Comparison of ENCODE assay signal across 10 cellular contexts in the genomic region with DNA sequence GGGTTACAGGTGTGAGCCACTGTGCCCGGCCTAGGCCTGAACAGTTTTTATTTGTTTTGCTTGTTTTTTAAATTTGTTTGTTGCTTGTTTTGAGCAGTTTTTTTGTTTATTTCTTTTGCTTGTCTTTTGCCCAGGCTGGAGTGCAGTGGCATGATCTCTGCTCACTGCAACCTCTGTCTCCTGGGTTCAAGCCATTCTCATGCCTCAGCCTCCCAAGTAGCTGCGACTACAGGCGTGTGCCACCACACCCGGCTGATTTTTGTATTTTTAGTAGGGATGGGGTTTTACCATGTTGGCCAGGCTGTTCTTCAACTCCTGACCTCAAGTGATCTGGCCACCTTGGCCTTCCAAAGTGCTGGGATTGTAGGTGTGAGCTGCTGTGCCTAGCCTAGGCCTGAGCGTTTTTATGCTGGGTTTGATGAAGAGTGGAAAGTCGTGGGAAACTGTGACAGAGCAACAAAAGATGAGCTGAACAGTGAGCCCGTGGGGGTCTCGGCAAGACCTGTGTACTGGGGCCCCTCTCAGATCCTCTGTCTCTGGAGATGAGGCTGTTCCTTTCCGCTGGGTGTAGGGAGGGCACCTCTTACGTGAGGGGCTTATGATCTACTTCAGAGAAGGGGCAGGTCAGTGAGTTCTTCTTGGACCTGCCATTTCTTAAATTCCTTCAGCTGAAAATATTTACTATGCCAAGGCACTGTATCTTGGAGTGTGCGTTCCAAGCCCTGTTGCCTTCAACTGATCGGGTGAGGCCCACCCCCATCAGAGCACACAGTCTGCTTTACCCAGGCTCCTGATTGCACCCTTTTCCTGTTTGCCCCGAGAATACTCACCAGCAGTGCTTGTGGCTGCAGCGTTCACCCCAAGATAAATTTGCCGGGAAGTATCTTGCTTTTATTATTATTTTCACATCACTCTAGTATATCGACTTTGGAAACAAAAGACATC.
DNase-seq lines count a peak whose midpoint lies in the region; ATAC-seq, FAIRE-seq and TF ChIP-seq lines count a peak whose summit lies in the region.
"Had no signal": no experiment of that assay in that cellular context is flagged by ENCODE, and none has a peak within 500 bp of the region (broad histone marks: within the 10 kb centered on the region; RNA-seq: fewer than 3 reads in every experiment).

No MANE protein-coding gene starts in this region.

- H3K9me3 ChIP-seq in esophagus muscularis mucosa (no peaks in the 10 kb centered on the region), psoas muscle (no peaks in the 10 kb centered on the region)

- POLR2A ChIA-PET in RWPE1 (lab: Yijun Ruan, JAX; ENCODE audit: low non-redundant PET), result no interaction called here

- no TSS peak for BruUV-seq in Calu3 (replicated peaks; lab: Mats Ljungman, UMichigan)

- no peak for DNase-seq in Calu3
- DNase-seq in RWPE1 (ENCODE audit: low spot score), result no peak
- no peak for DNase-seq in esophagus muscularis mucosa (ENCODE audit: extremely low spot score)
- DNase-seq in psoas muscle, result no peak
- no peak for DNase-seq in D341Med (ENCODE audit: low spot score)
- no peak for DNase-seq in urothelium cell line (ENCODE audit: low spot score)
- DNase-seq: amniotic stem cell, GM23248 had no signal

- no peak for TF ChIP-seq EP300 in esophagus muscularis mucosa (IDR thresholded peaks at IDR 0.05)

- no peaks in the 10 kb centered on the region for H3K9me3 Mint-ChIP-seq in Calu3 (ENCODE audit: low read depth, unreplicated experiment)

- H3K4me1 ChIP-seq in esophagus muscularis mucosa (peaks cover 57 to 100% (median 99%) of the 10 kb centered on the region in 4 donors), psoas muscle (peaks cover 30% of the 10 kb centered on the region)

- CTCF ChIA-PET in Calu3 (lab: Charles Lee), result interaction anchor here (1.5 kb wide), 1 partner anchor 11 kb away, joined by 7 read pairs; no protein-coding TSS in a partner anchor
- CTCF ChIA-PET in RWPE1 (lab: Yijun Ruan, JAX), result no interaction called here

- H3K4me3 Mint-ChIP-seq in Calu3 (ENCODE audit: low read depth, unreplicated experiment), result no peak overlapping the region

- H3K4me3 ChIP-seq in esophagus muscularis mucosa, result no peak overlapping the region
- no peak overlapping the region for H3K4me3 ChIP-seq in psoas muscle
- H3K4me3 ChIP-seq: GM23248 had no signal

- TF ChIP-seq CTCF in Calu3 (IDR thresholded peaks at IDR 0.05; ENCODE audit: unreplicated experiment) (no peak), RWPE1 (conservative IDR thresholded peaks at IDR 0.05; ENCODE audit: low read depth) (no peak), esophagus muscularis mucosa (IDR thresholded peaks at IDR 0.05) (no peak), psoas muscle (IDR thresholded peaks at IDR 0.05) (no peak)

- FAIRE-seq in urothelium cell line (lab: Jason Lieb, UNC), result no peak

- H3K27ac ChIP-seq in RWPE1 (peak overlapping the region; percentile 98), esophagus muscularis mucosa (replicated peaks in 1 of 4) (peak overlapping the region; percentile 56 to 70 (median 60)), psoas muscle (peak overlapping the region; percentile 60)
- H3K27ac ChIP-seq: GM23248 had no signal

- WGBS in esophagus muscularis mucosa, result 85% methylated on average over 16 of the region's 16 CpGs
- WGBS in psoas muscle, 3 donors, result 89 to 91% (median 90%) methylated on average over 16 of the region's 16 CpGs

- peaks cover 32% of the 10 kb centered on the region for H3K4me1 Mint-ChIP-seq in Calu3 (ENCODE audit: low read depth, unreplicated experiment)

- H3K27me3 ChIP-seq in esophagus muscularis mucosa (no peaks in the 10 kb centered on the region), psoas muscle (ENCODE audit: insufficient read depth in 3 of 3, low read length in 2 of 3) (no peaks in the 10 kb centered on the region)

- no peaks in the 10 kb centered on the region for H3K27me3 Mint-ChIP-seq in Calu3 (ENCODE audit: unreplicated experiment)

- peaks cover 0 to 9% (median 4%) of the 10 kb centered on the region in 4 donors for H3K36me3 ChIP-seq in esophagus muscularis mucosa
- no peaks in the 10 kb centered on the region for H3K36me3 ChIP-seq in psoas muscle (ENCODE audit: insufficient read depth in 1 of 2, low read depth in 1 of 2)

- ATAC-seq in psoas muscle (no peak), HG02610 (IDR thresholded peaks at IDR 0.05; ENCODE audit: unreplicated experiment) (no peak), GM21390 (IDR thresholded peaks at IDR 0.05; ENCODE audit: unreplicated experiment) (no peak)

- no peak for TF ChIP-seq POLR2A in esophagus muscularis mucosa (IDR thresholded peaks at IDR 0.05; ENCODE audit: low read depth)

- H3K36me3 Mint-ChIP-seq in Calu3 (ENCODE audit: insufficient read depth, unreplicated experiment), result peaks cover 53% of the 10 kb centered on the region

- peak overlapping the region; percentile 20 for H3K27ac Mint-ChIP-seq in Calu3 (ENCODE audit: unreplicated experiment)

- intact Hi-C loops in Calu3 (cut with micrococcal nuclease; ENCODE audit: unreplicated experiment), result no loop called here
- intact Hi-C loops in esophagus muscularis mucosa (cut with DNase I), result no loop called here
- intact Hi-C loops in psoas muscle (cut with DNase I), result no loop called here
